2 cellular contexts compared by ENCODE assay signal in genomic region chr11:114243461-114244372, GRCh38.
A peak's percentile ranks its signal among the peaks of the same experiment; 100 is the strongest.
TF ChIP-seq lines count a peak whose summit lies in the region.

No MANE protein-coding gene starts in this region.

TF ChIP-seq in K562, 482 proteins besides CTCF, POLR2A, EP300 and RAD21:
- TF ChIP-seq PATZ1 (CRISPR knock-in tag; IDR thresholded peaks at IDR 0.05; ENCODE audit: borderline replicate concordance), result no peak
- 0 out of 2 replicates have a peak, but pooled peaks have one; percentile 39 for TF ChIP-seq L3MBTL2 (IDR thresholded peaks at IDR 0.05)
- TF ChIP-seq NCOA6 (IDR thresholded peaks at IDR 0.05), result no peak
- no peak for TF ChIP-seq SP1 (CRISPR knock-in tag; IDR thresholded peaks at IDR 0.05)
- TF ChIP-seq ZNF76 (CRISPR knock-in tag; IDR thresholded peaks at IDR 0.05; ENCODE audit: borderline replicate concordance), result no peak
- TF ChIP-seq KLF16 (IDR thresholded peaks at IDR 0.05), result no peak
- TF ChIP-seq CC2D1A (IDR thresholded peaks at IDR 0.05), result no peak
- TF ChIP-seq ZNF23 (CRISPR knock-in tag; IDR thresholded peaks at IDR 0.05), result no peak
- no peak for TF ChIP-seq ZNF740 (CRISPR knock-in tag; IDR thresholded peaks at IDR 0.05)
- no peak for TF ChIP-seq ZNF740 (tag; IDR thresholded peaks at IDR 0.05)
- TF ChIP-seq PHF20 (IDR thresholded peaks at IDR 0.05; ENCODE audit: partially characterized antibody), result no peak
- no peak for TF ChIP-seq CTBP1 (IDR thresholded peaks at IDR 0.05; ENCODE audit: borderline replicate concordance)
- peak; percentile 57 for TF ChIP-seq CEBPB (tag; IDR thresholded peaks at IDR 0.05)
- TF ChIP-seq FOXP4 (CRISPR knock-in tag; IDR thresholded peaks at IDR 0.05; ENCODE audit: borderline replicate concordance), result no peak
- 0 out of 2 replicates have a peak, but pooled peaks have one; percentile 28 for TF ChIP-seq TFAP4 (CRISPR knock-in tag; IDR thresholded peaks at IDR 0.05; ENCODE audit: borderline replicate concordance)
- no peak for TF ChIP-seq ADNP (tag; IDR thresholded peaks at IDR 0.05)
- TF ChIP-seq PKNOX1 (IDR thresholded peaks at IDR 0.05), result 0 out of 2 replicates have a peak, but pooled peaks have one; percentile 25
- TF ChIP-seq HIVEP1 (CRISPR knock-in tag; IDR thresholded peaks at IDR 0.05), result no peak
- no peak for TF ChIP-seq ZBED1 (IDR thresholded peaks at IDR 0.05)
- no peak for TF ChIP-seq NRF1 (conservative IDR thresholded peaks at IDR 0.05 in 1 of 2, IDR thresholded peaks at IDR 0.05 in 1 of 2)
- no peak for TF ChIP-seq MXD1 (CRISPR knock-in tag; IDR thresholded peaks at IDR 0.05; ENCODE audit: borderline replicate concordance, poor library complexity, severe bottlenecking)
- no peak for TF ChIP-seq ZSCAN29 (IDR thresholded peaks at IDR 0.05)

TF ChIP-seq in HepG2, 621 proteins besides CTCF, POLR2A, EP300 and RAD21:
- TF ChIP-seq CEBPB (IDR thresholded peaks at IDR 0.05; ENCODE audit: borderline replicate concordance, low read depth, low read length), result peak; percentile 67; the same call in 1 of the 2 replicates
- TF ChIP-seq SIN3B (IDR thresholded peaks at IDR 0.05; ENCODE audit: low read length), result no peak
